Comparison of ENCODE assay signal across 10 cellular contexts in the genomic region with DNA sequence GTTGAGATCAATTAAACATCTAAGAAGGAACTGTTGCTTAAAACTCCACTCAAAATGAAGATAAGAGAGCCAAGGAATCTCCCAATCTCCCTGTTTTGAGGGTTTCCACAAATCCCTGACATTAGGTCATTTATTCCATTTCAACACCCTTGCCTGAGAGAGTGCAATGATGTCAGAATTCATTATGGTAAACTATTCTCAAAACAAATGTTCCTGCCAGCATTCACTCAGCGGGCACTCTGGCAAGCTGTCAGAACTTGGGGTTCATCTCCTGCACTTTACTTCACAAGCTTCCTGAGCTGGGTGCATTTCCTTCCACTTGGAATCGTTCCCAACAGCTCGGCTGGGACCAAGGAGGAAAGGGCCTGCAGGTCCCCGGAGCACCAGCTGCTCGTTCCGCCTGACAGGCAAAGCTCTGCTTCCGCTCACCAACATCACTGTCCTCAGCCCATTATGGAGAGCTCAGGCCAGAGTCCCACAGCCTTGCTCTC.
DNase-seq lines count a peak whose midpoint lies in the region; ATAC-seq and TF ChIP-seq lines count a peak whose summit lies in the region.
"Had no signal": no experiment of that assay in that cellular context is flagged by ENCODE, and none has a peak within 500 bp of the region (broad histone marks: within the 10 kb centered on the region; RNA-seq: fewer than 3 reads in every experiment).

No MANE protein-coding gene starts in this region.

- H3K4me3 ChIP-seq in choroid plexus epithelial cell (ENCODE audit: low read depth, low read length) (no peak overlapping the region), lower lobe of right lung (no peak overlapping the region)

- intact Hi-C loops in lower lobe of right lung (cut with DNase I): no loop called here
- intact Hi-C loops in activated CD8-positive, alpha-beta T cell treated with anti-CD3 and anti-CD28 coated beads for 36 hours (cut with micrococcal nuclease): loop anchor here (5.0 to 10.0 kb wide), 2 partner anchors 174 to 296 kb away; no protein-coding TSS in a partner anchor

- TF ChIP-seq CTCF in choroid plexus epithelial cell (conservative IDR thresholded peaks at IDR 0.05; ENCODE audit: low read depth, low read length) (no peak), lower lobe of right lung (IDR thresholded peaks at IDR 0.05) (no peak)
- TF ChIP-seq CTCF in activated CD8-positive, alpha-beta T cell treated with anti-CD3 and anti-CD28 coated beads for 36 hours (IDR thresholded peaks at IDR 0.05): no peak

- no peaks in the 10 kb centered on the region for H3K4me1 Mint-ChIP-seq in activated CD8-positive, alpha-beta T cell treated with anti-CD3 and anti-CD28 coated beads for 36 hours (ENCODE audit: low read depth)

- no peaks in the 10 kb centered on the region for H3K9me3 ChIP-seq in lower lobe of right lung

- H3K9me3 Mint-ChIP-seq in activated CD8-positive, alpha-beta T cell treated with anti-CD3 and anti-CD28 coated beads for 36 hours: no peaks in the 10 kb centered on the region
- H3K9me3 Mint-ChIP-seq: IgD-negative memory B cell had no signal

- H3K4me3 Mint-ChIP-seq in activated CD8-positive, alpha-beta T cell treated with anti-CD3 and anti-CD28 coated beads for 36 hours: no peak overlapping the region
- H3K4me3 Mint-ChIP-seq: IgD-negative memory B cell had no signal

- H3K4me1 ChIP-seq in lower lobe of right lung: peaks cover 27% of the 10 kb centered on the region

- peak; percentile 28 to 51 for ATAC-seq in lower lobe of right lung
- ATAC-seq in HG03108 (IDR thresholded peaks at IDR 0.05; ENCODE audit: unreplicated experiment): no peak
- no peak for ATAC-seq in activated CD8-positive, alpha-beta T cell treated with anti-CD3 and anti-CD28 coated beads for 36 hours

- no peaks in the 10 kb centered on the region for H3K36me3 ChIP-seq in lower lobe of right lung

- H3K36me3 Mint-ChIP-seq in activated CD8-positive, alpha-beta T cell treated with anti-CD3 and anti-CD28 coated beads for 36 hours (ENCODE audit: low read depth): no peaks in the 10 kb centered on the region
- H3K36me3 Mint-ChIP-seq: IgD-negative memory B cell had no signal

- H3K27ac Mint-ChIP-seq in activated CD8-positive, alpha-beta T cell treated with anti-CD3 and anti-CD28 coated beads for 36 hours: no peak overlapping the region
- H3K27ac Mint-ChIP-seq: IgD-negative memory B cell had no signal

- POLR2A ChIA-PET in activated CD8-positive, alpha-beta T cell treated with anti-CD3 and anti-CD28 coated beads for 36 hours (lab: Charles Lee): no interaction called here

- no peaks in the 10 kb centered on the region for H3K27me3 ChIP-seq in lower lobe of right lung (ENCODE audit: low read depth)

- peak overlapping the region; percentile 42 for H3K27ac ChIP-seq in lower lobe of right lung

- no peaks in the 10 kb centered on the region for H3K27me3 Mint-ChIP-seq in activated CD8-positive, alpha-beta T cell treated with anti-CD3 and anti-CD28 coated beads for 36 hours
- H3K27me3 Mint-ChIP-seq: IgD-negative memory B cell had no signal

- peak in 2 of 3 experiments; percentile 17 to 75 for DNase-seq in NCI-H1417 (lab: John Stamatoyannopoulos, UW)
- DNase-seq in NCI-H1417 treated with DMSO at 0.1 percent for 48 hours (lab: John Stamatoyannopoulos, UW): no peak
- DNase-seq in choroid plexus epithelial cell (ENCODE audit: low read depth): peak; percentile 71
- DNase-seq in lower lobe of right lung: no peak
- DNase-seq in ureter (ENCODE audit: low spot score): peak; percentile 74
- no peak for DNase-seq in activated CD8-positive, alpha-beta T cell treated with anti-CD3 and anti-CD28 coated beads for 36 hours
- no peak for DNase-seq in activated CD8-positive, alpha-beta memory T cell treated with anti-CD3 and anti-CD28 coated beads, Interleukin-2, amount 50 U/mL, for 4 hours
- DNase-seq: 8988T had no signal

- CTCF ChIA-PET in activated CD8-positive, alpha-beta T cell treated with anti-CD3 and anti-CD28 coated beads for 36 hours (lab: Charles Lee): interaction anchor here (0.6 to 4.8 kb wide), 31 partner anchors 8 to 409 kb away, joined by 3 to 48 read pairs (median 8); no protein-coding TSS in a partner anchor

Comparison
In these comparisons a context has a peak if more than half of its experiments do, and no peak if none do; other contexts are left out.
1. DNase-seq: peak in NCI-H1417 (2 of 3), choroid plexus epithelial cell (single experiment) and ureter (single experiment); none in NCI-H1417 treated with DMSO at 0.1 percent for 48 hours (single experiment), lower lobe of right lung (single experiment), activated CD8-positive, alpha-beta T cell treated with anti-CD3 and anti-CD28 coated beads for 36 hours (single experiment) and activated CD8-positive, alpha-beta memory T cell treated with anti-CD3 and anti-CD28 coated beads, Interleukin-2, amount 50 U/mL, for 4 hours (single experiment).
2. ATAC-seq: peak in lower lobe of right lung (2 of 2); none in HG03108 (single experiment) and activated CD8-positive, alpha-beta T cell treated with anti-CD3 and anti-CD28 coated beads for 36 hours (single experiment).